30 cellular contexts compared by ENCODE assay signal in genomic region chr2:45705233-45705632, GRCh38.
"Had no signal": no experiment of that assay in that cellular context is flagged by ENCODE, and none has a peak within 500 bp of the region (broad histone marks: within the 10 kb centered on the region; RNA-seq: fewer than 3 reads in every experiment).

No MANE protein-coding gene starts in this region.

- H3K27ac Mint-ChIP-seq: activated naive CD4-positive, alpha-beta T cell treated with anti-CD3 and anti-CD28 coated beads for 36 hours; activated naive CD8-positive, alpha-beta T cell treated with anti-CD3 and anti-CD28 coated beads for 36 hours; activated T-helper 1 cell treated with anti-CD3 and anti-CD28 coated beads, Interleukin-12 subunit alpha, Interleukin-12 subunit beta, Interleukin-2, Interleukin-4 antibody, amounts not matched to agents 30 ng/mL and 10 ng/mL and 1 ng/mL, durations not matched to agents 14 hours and 24 hours and 36 hours; dendritic cell treated with granulocyte-macrophage colony-stimulating factor and Interleukin-4, amounts not matched to agents 40 ng/mL and 50 ng/mL, for 4 days; endodermal cell; naive thymus-derived CD8-positive, alpha-beta T cell; stimulated activated naive CD8-positive, alpha-beta T cell treated with anti-CD3 and anti-CD28 coated beads, Interleukin-15, Interleukin-2, amounts not matched to agents 100 ng/mL and 50 ng/mL, for 24 hours; T-helper 2 cell treated with Interferon-gamma antibody and Interleukin-4, amounts not matched to agents 5 μg/mL and 100 μg/mL, for 36 hours had no signal

- H3K4me1 ChIP-seq: foreskin keratinocyte had no signal

- H3K4me3 Mint-ChIP-seq: activated naive CD4-positive, alpha-beta T cell treated with anti-CD3 and anti-CD28 coated beads for 36 hours; activated naive CD8-positive, alpha-beta T cell treated with anti-CD3 and anti-CD28 coated beads for 36 hours; activated T-helper 1 cell treated with anti-CD3 and anti-CD28 coated beads, Interleukin-12 subunit alpha, Interleukin-12 subunit beta, Interleukin-2, Interleukin-4 antibody, amounts not matched to agents 30 ng/mL and 10 ng/mL and 1 ng/mL, durations not matched to agents 14 hours and 24 hours and 36 hours; dendritic cell treated with granulocyte-macrophage colony-stimulating factor and Interleukin-4, amounts not matched to agents 40 ng/mL and 50 ng/mL, for 4 days; endodermal cell; naive thymus-derived CD8-positive, alpha-beta T cell; neural crest cell; stimulated activated naive CD8-positive, alpha-beta T cell treated with anti-CD3 and anti-CD28 coated beads, Interleukin-15, Interleukin-2, amounts not matched to agents 100 ng/mL and 50 ng/mL, for 24 hours; T-helper 2 cell treated with Interferon-gamma antibody and Interleukin-4, amounts not matched to agents 5 μg/mL and 100 μg/mL, for 36 hours had no signal

- H3K27me3 ChIP-seq: adrenal gland, body of pancreas, cardiac muscle cell, foreskin keratinocyte, upper lobe of left lung had no signal

- H3K9me3 Mint-ChIP-seq: activated T-helper 1 cell treated with anti-CD3 and anti-CD28 coated beads, Interleukin-12 subunit alpha, Interleukin-12 subunit beta, Interleukin-2, Interleukin-4 antibody, amounts not matched to agents 30 ng/mL and 10 ng/mL and 1 ng/mL, durations not matched to agents 14 hours and 24 hours and 36 hours; neural crest cell; stimulated activated naive CD8-positive, alpha-beta T cell treated with anti-CD3 and anti-CD28 coated beads, Interleukin-15, Interleukin-2, amounts not matched to agents 100 ng/mL and 50 ng/mL, for 24 hours had no signal

- H3K4me3 ChIP-seq: adrenal gland, body of pancreas, cardiac muscle cell, upper lobe of left lung had no signal

- ATAC-seq: body of pancreas; esophagus mucosa; foreskin keratinocyte; naive thymus-derived CD8-positive, alpha-beta T cell had no signal

- H3K4me1 Mint-ChIP-seq: activated naive CD8-positive, alpha-beta T cell treated with anti-CD3 and anti-CD28 coated beads for 36 hours had no signal

- H3K36me3 ChIP-seq: adrenal gland, cardiac muscle cell had no signal

- DNase-seq: activated CD4-positive, alpha-beta T cell treated with anti-CD3 and anti-CD28 coated beads for 48 hours; activated CD4-positive, alpha-beta T cell treated with anti-CD3 and anti-CD28 coated beads, Interleukin-2, amount 50 U/mL, for 48 hours; activated CD8-positive, alpha-beta memory T cell treated with anti-CD3 and anti-CD28 coated beads for 24 hours; activated CD8-positive, alpha-beta memory T cell treated with anti-CD3 and anti-CD28 coated beads, Interleukin-2, amount 50 U/mL, for 4 hours; activated effector memory CD4-positive, alpha-beta T cell treated with anti-CD3 and anti-CD28 coated beads, Interleukin-2, amount 50 U/mL, for 16 hours; activated naive CD4-positive, alpha-beta T cell treated with anti-CD3 and anti-CD28 coated beads for 36 hours; activated naive CD8-positive, alpha-beta T cell treated with anti-CD3 and anti-CD28 coated beads for 36 hours; activated T-cell treated with anti-CD3 and anti-CD28 coated beads, Interleukin-2, amount 50 U/mL, for 1 hour; adrenal gland; aorta; endodermal cell; foreskin keratinocyte; islet precursor cell; left cardiac atrium; mesenchymal stem cell; naive thymus-derived CD8-positive, alpha-beta T cell; nucleus accumbens; posterior cingulate gyrus; right cardiac atrium; stimulated activated CD4-positive, alpha-beta T cell treated with anti-CD3 and anti-CD28 coated beads, Interleukin-2, amount 100 ng/mL, for 48 hours; T-helper 1 cell; upper lobe of left lung had no signal

- H3K9me3 ChIP-seq: adrenal gland, body of pancreas, upper lobe of left lung had no signal

- H3K27me3 Mint-ChIP-seq: activated naive CD8-positive, alpha-beta T cell treated with anti-CD3 and anti-CD28 coated beads for 36 hours; dendritic cell treated with granulocyte-macrophage colony-stimulating factor and Interleukin-4, amounts not matched to agents 40 ng/mL and 50 ng/mL, for 4 days; naive thymus-derived CD8-positive, alpha-beta T cell; stimulated activated naive CD8-positive, alpha-beta T cell treated with anti-CD3 and anti-CD28 coated beads, Interleukin-15, Interleukin-2, amounts not matched to agents 100 ng/mL and 50 ng/mL, for 24 hours had no signal

- H3K27ac ChIP-seq: adrenal gland, cardiac muscle cell, foreskin keratinocyte, upper lobe of left lung had no signal
